In genomic region chr4:41472098-41472497, GRCh38 we compare ENCODE assay signal across 23 cellular contexts.
"Had no signal": no experiment of that assay in that cellular context is flagged by ENCODE, and none has a peak within 500 bp of the region (broad histone marks: within the 10 kb centered on the region; RNA-seq: fewer than 3 reads in every experiment).

No MANE protein-coding gene starts in this region.

- H3K4me3 ChIP-seq: left lung, lung, right atrium auricular region, transverse colon, uterus had no signal

- H3K9me3 ChIP-seq: left lung, right atrium auricular region, transverse colon, uterus had no signal

- H3K36me3 Mint-ChIP-seq: activated CD8-positive, alpha-beta memory T cell treated with anti-CD3 and anti-CD28 coated beads, Interleukin-2, amount 10 ng/mL, durations not matched to agents 7 days and 5 days; brain; mesothelial cell of epicardium; naive thymus-derived CD8-positive, alpha-beta T cell had no signal

- H3K27ac Mint-ChIP-seq: activated CD8-positive, alpha-beta memory T cell treated with anti-CD3 and anti-CD28 coated beads, Interleukin-2, amount 10 ng/mL, durations not matched to agents 7 days and 5 days; activated CD8-positive, alpha-beta T cell treated with anti-CD3 and anti-CD28 coated beads for 36 hours; activated naive CD8-positive, alpha-beta T cell treated with anti-CD3 and anti-CD28 coated beads, Interleukin-2, amount 50 U/mL, for 24 hours; mesothelial cell of epicardium; naive thymus-derived CD8-positive, alpha-beta T cell; progenitor cell of endocrine pancreas; T-helper 17 cell had no signal

- H3K36me3 ChIP-seq: left lung, right atrium auricular region, transverse colon, uterus had no signal

- DNase-seq: activated CD4-positive, alpha-beta T cell treated with anti-CD3 and anti-CD28 coated beads for 48 hours; activated CD4-positive, CD25-positive, alpha-beta regulatory T cell; activated CD8-positive, alpha-beta memory T cell treated with anti-CD3 and anti-CD28 coated beads, Interleukin-2, amount 10 ng/mL, durations not matched to agents 7 days and 5 days; activated CD8-positive, alpha-beta T cell treated with anti-CD3 and anti-CD28 coated beads for 36 hours; activated gamma-delta T cell; activated naive CD4-positive, alpha-beta T cell treated with anti-CD3 and anti-CD28 coated beads, Interleukin-2, amount 50 U/mL, for 16 hours; activated naive CD8-positive, alpha-beta T cell treated with anti-CD3 and anti-CD28 coated beads, Interleukin-2, amount 50 U/mL, for 24 hours; activated T-cell treated with anti-CD3 and anti-CD28 coated beads for 4 hours; effector CD4-positive, alpha-beta T cell; hippocampal formation; kidney glomerular epithelial cell; left lung; naive thymus-derived CD8-positive, alpha-beta T cell; stimulated activated CD4-positive, alpha-beta T cell treated with anti-CD3 and anti-CD28 coated beads, Interleukin-4, amount 100 ng/mL, for 4 hours; stimulated activated naive CD8-positive, alpha-beta T cell treated with anti-CD3 and anti-CD28 coated beads, Interleukin-15, Interleukin-2, amounts not matched to agents 100 U/mL and 50 U/mL, for 24 hours; T-helper 17 cell; transverse colon; uterus had no signal

- H3K27ac ChIP-seq: left lung, right atrium auricular region, transverse colon, uterus had no signal

- H3K27me3 Mint-ChIP-seq: activated CD8-positive, alpha-beta memory T cell treated with anti-CD3 and anti-CD28 coated beads, Interleukin-2, amount 10 ng/mL, durations not matched to agents 7 days and 5 days; activated CD8-positive, alpha-beta T cell treated with anti-CD3 and anti-CD28 coated beads for 36 hours; brain; T-helper 17 cell had no signal

- H3K4me1 Mint-ChIP-seq: activated CD8-positive, alpha-beta memory T cell treated with anti-CD3 and anti-CD28 coated beads, Interleukin-2, amount 10 ng/mL, durations not matched to agents 7 days and 5 days; activated naive CD8-positive, alpha-beta T cell treated with anti-CD3 and anti-CD28 coated beads, Interleukin-2, amount 50 U/mL, for 24 hours; naive thymus-derived CD8-positive, alpha-beta T cell; T-helper 17 cell had no signal

- H3K9me3 Mint-ChIP-seq: activated CD8-positive, alpha-beta T cell treated with anti-CD3 and anti-CD28 coated beads for 36 hours; activated naive CD8-positive, alpha-beta T cell treated with anti-CD3 and anti-CD28 coated beads, Interleukin-2, amount 50 U/mL, for 24 hours; mesothelial cell of epicardium had no signal

- ATAC-seq: activated CD8-positive, alpha-beta memory T cell treated with anti-CD3 and anti-CD28 coated beads, Interleukin-2, amount 10 ng/mL, durations not matched to agents 7 days and 5 days; activated CD8-positive, alpha-beta T cell treated with anti-CD3 and anti-CD28 coated beads for 36 hours; activated naive CD8-positive, alpha-beta T cell treated with anti-CD3 and anti-CD28 coated beads, Interleukin-2, amount 50 U/mL, for 24 hours; naive thymus-derived CD8-positive, alpha-beta T cell; stimulated activated naive CD8-positive, alpha-beta T cell treated with anti-CD3 and anti-CD28 coated beads, Interleukin-15, Interleukin-2, amounts not matched to agents 100 U/mL and 50 U/mL, for 24 hours; T-helper 17 cell had no signal

- H3K4me3 Mint-ChIP-seq: activated CD8-positive, alpha-beta memory T cell treated with anti-CD3 and anti-CD28 coated beads, Interleukin-2, amount 10 ng/mL, durations not matched to agents 7 days and 5 days; activated CD8-positive, alpha-beta T cell treated with anti-CD3 and anti-CD28 coated beads for 36 hours; activated naive CD8-positive, alpha-beta T cell treated with anti-CD3 and anti-CD28 coated beads, Interleukin-2, amount 50 U/mL, for 24 hours; brain; mesothelial cell of epicardium; naive thymus-derived CD8-positive, alpha-beta T cell; T-helper 17 cell had no signal

- H3K4me1 ChIP-seq: transverse colon, uterus had no signal

- H3K27me3 ChIP-seq: left lung, right atrium auricular region, transverse colon, uterus had no signal
